25 cellular contexts compared by ENCODE assay signal in the genomic region with DNA sequence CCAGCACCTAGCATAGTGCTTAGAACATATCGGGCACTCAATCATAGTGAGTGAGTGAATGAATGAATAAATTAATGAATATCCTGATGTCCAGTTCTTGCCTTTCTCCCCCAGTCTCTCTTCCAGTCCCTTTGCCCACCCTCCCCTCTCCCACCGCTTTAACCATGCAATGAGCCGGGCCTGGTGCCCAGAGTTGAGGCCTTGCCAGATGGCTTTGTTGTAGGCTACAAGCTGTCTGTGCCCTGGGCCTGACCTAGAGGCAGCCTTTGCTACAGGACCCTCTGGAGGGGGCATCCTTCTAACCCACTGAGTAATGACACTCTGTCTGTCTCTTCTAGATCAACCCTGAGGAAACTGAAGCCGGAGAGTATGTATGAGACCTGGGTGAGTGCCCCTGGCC. TPM values are rescaled to one million over a fixed set of nuclear protein-coding genes. Genes with fewer than 3 reads are reported as not detected.
DNase-seq lines count a peak whose midpoint lies in the region; ATAC-seq and TF ChIP-seq lines count a peak whose summit lies in the region.
"Had no signal": no experiment of that assay in that cellular context is flagged by ENCODE, and none has a peak within 500 bp of the region (broad histone marks: within the 10 kb centered on the region; RNA-seq: fewer than 3 reads in every experiment).

No MANE protein-coding gene starts in this region.

- H3K79me2 ChIP-seq in OCI-LY7 (ENCODE audit: insufficient read depth, low read depth, low read length): no peaks in the 10 kb centered on the region

- no peaks in the 10 kb centered on the region for H3K9me3 ChIP-seq in OCI-LY7 (ENCODE audit: low read length)
- H3K9me3 ChIP-seq: SK-N-SH had no signal

- ATAC-seq in left ventricle myocardium superior (no peak), GM18867 (IDR thresholded peaks at IDR 0.05; ENCODE audit: unreplicated experiment) (no peak)
- ATAC-seq in activated CD4-positive, CD25-positive, alpha-beta regulatory T cell treated with anti-CD3 and anti-CD28 coated beads, Interleukin-2, amount 50 U/mL, for 24 hours: no peak
- ATAC-seq: K562, Panc1 had no signal

- DNase-seq in Ammon's horn (ENCODE audit: low spot score) (peak; percentile 40), DMS 273 (lab: John Stamatoyannopoulos, UW; ENCODE audit: unreplicated experiment) (peak; percentile 85), left ventricle myocardium superior (peak; percentile 74), pons (ENCODE audit: low spot score) (peak; percentile 26), OCI-LY7 (ENCODE audit: low spot score) (no peak)
- DNase-seq: CD8-positive, alpha-beta memory T cell; DMS153; DND-41; HCEC 1CT; Kasumi-1; NCI-H2081; NCI-H2171; NCI-H524; NCI-H748 treated with DMSO at 0.1 percent for 48 hours; NK-92 treated with Interleukin-12 subunit alpha and Interleukin-12 subunit beta, amount 100 ng/mL, for 24 hours; SIG-M5; SK-N-SH had no signal

- H3K36me3 ChIP-seq in OCI-LY7 (ENCODE audit: insufficient read depth, low read length): no peaks in the 10 kb centered on the region

- no peak overlapping the region for H3K27ac ChIP-seq in OCI-LY7 (ENCODE audit: low read depth, low read length, poor library complexity, severe bottlenecking)
- H3K27ac ChIP-seq: RWPE1 had no signal

- H3K9me2 ChIP-seq in OCI-LY7 (ENCODE audit: insufficient read depth, low read length): no peaks in the 10 kb centered on the region
- H3K9me2 ChIP-seq: SK-N-SH had no signal

- H4K20me1 ChIP-seq in OCI-LY7 (ENCODE audit: insufficient read depth, low read length): no peaks in the 10 kb centered on the region

- CTCF ChIA-PET in OCI-LY7 (lab: Charles Lee; ENCODE audit: unreplicated experiment): no interaction called here

- H3K4me2 ChIP-seq in OCI-LY7 (ENCODE audit: low read length): no peak overlapping the region
- H3K4me2 ChIP-seq: SK-N-SH had no signal

- H3K4me1 ChIP-seq in OCI-LY7 (ENCODE audit: insufficient read depth, low read length, poor library complexity, severe bottlenecking): peaks cover 12% of the 10 kb centered on the region

- TF ChIP-seq CTCF in OCI-LY7 (conservative IDR thresholded peaks at IDR 0.05; ENCODE audit: low read length): no peak

- intact Hi-C loops in left ventricle myocardium superior (cut with micrococcal nuclease): loop anchor here (10.0 kb wide), 2 partner anchors 58 to 92 kb away; no protein-coding TSS in a partner anchor
- intact Hi-C loops in OCI-LY7 (cut with micrococcal nuclease; ENCODE audit: unreplicated experiment): no loop called here

- H3K4me3 ChIP-seq in OCI-LY7 (ENCODE audit: low read depth, low read length, poor library complexity, severe bottlenecking): no peak overlapping the region
- H3K4me3 ChIP-seq: K562 had no signal

- POLR2A ChIA-PET in OCI-LY7 (lab: Charles Lee): no interaction called here

- no peak overlapping the region for H2AFZ ChIP-seq in OCI-LY7 (ENCODE audit: low read length)

- BruUV-seq in OCI-LY7 (replicated peaks; lab: Mats Ljungman, UMichigan): no TSS peak

RNA-seq across cellular contexts. Expression of a gene that starts 6.9 kb away (rescaled TPM):
- 20.0 TPM for total RNA-seq in left ventricle myocardium superior
- total RNA-seq in OCI-LY7 (2014; rRNA removed; shearing (Covaris generic)): not detected in 2 replicates
- not detected in 2 replicates for total RNA-seq in OCI-LY7 (2022)
- total RNA-seq: A673; B cell; CD8-positive, alpha-beta memory T cell; K562; M059J had no signal

RNA-seq across cellular contexts. Expression of a gene that starts 8.0 kb away (rescaled TPM):
- total RNA-seq in left ventricle myocardium superior (277 TPM), OCI-LY7 (2022) (25.7 and 30.5 TPM in 2 replicates)
- total RNA-seq in OCI-LY7 (2014; rRNA removed; shearing (Covaris generic)): 20.7 and 22.3 TPM in 2 replicates

RNA-seq across cellular contexts. Expression of a gene that starts 45.8 kb away (rescaled TPM):
- not detected for total RNA-seq in left ventricle myocardium superior
- total RNA-seq in OCI-LY7 (2014; rRNA removed; shearing (Covaris generic)): not detected in 2 replicates
- not detected in 2 replicates for total RNA-seq in OCI-LY7 (2022)
- total RNA-seq: A673; B cell; CD8-positive, alpha-beta memory T cell; K562; M059J had no signal

Comparison
In these comparisons a context has a peak if more than half of its experiments do, and no peak if none do; other contexts are left out.
1. RNA of a gene that starts 6.9 kb away (total RNA-seq): 20.0 TPM in left ventricle myocardium superior (single experiment); not detected in OCI-LY7; every median in the first group is over 10 times any median in the second.